In genomic region chr12:75135021-75135420, GRCh38 we compare ENCODE assay signal across 15 cellular contexts.
A peak's percentile ranks its signal among the peaks of the same experiment; 100 is the strongest.
DNase-seq lines count a peak whose midpoint lies in the region; TF ChIP-seq lines count a peak whose summit lies in the region.
"Had no signal": no experiment of that assay in that cellular context is flagged by ENCODE, and none has a peak within 500 bp of the region (broad histone marks: within the 10 kb centered on the region; RNA-seq: fewer than 3 reads in every experiment).

No MANE protein-coding gene starts in this region.

- H3K4me1 ChIP-seq in PC-9 (replicated peaks; ENCODE audit: insufficient read depth), result no peaks in the 10 kb centered on the region
- H3K4me1 ChIP-seq: BLaER1 treated with 17β-estradiol and CSF1 and Interleukin-3, amounts not matched to agents 10 nM and 100 nM had no signal

- H3K27ac ChIP-seq in PC-9, result no peak overlapping the region
- H3K27ac ChIP-seq: BLaER1 treated with 17β-estradiol and CSF1 and Interleukin-3, amounts not matched to agents 10 nM and 100 nM had no signal

- no peak for TF ChIP-seq CTCF in PC-9 (conservative IDR thresholded peaks at IDR 0.05)

- no peaks in the 10 kb centered on the region for H3K79me2 ChIP-seq in PC-9 (ENCODE audit: low read depth)

- intact Hi-C loops in PC-9 (cut with micrococcal nuclease; ENCODE audit: unreplicated experiment), result no loop called here

- peak overlapping the region; percentile 33; the same call in 1 of the 2 replicates for H2AFZ ChIP-seq in PC-9

- CTCF ChIA-PET in PC-9 (lab: Charles Lee), result no interaction called here

- no TSS peak for BruUV-seq in PC-9 (replicated peaks; lab: Mats Ljungman, UMichigan)

- no peaks in the 10 kb centered on the region for H3K9me3 ChIP-seq in PC-9 (ENCODE audit: insufficient read depth, low read depth)
- H3K9me3 ChIP-seq: BLaER1 treated with 17β-estradiol and CSF1 and Interleukin-3, amounts not matched to agents 10 nM and 100 nM had no signal

- POLR2A ChIA-PET in PC-9 (lab: Charles Lee; ENCODE audit: unreplicated experiment), result no interaction called here

- H3K4me3 ChIP-seq in PC-9, result no peak overlapping the region
- H3K4me3 ChIP-seq: BLaER1 treated with 17β-estradiol and CSF1 and Interleukin-3, amounts not matched to agents 10 nM and 100 nM had no signal

- H3K27me3 ChIP-seq in PC-9 (ENCODE audit: insufficient read depth, low read depth), result no peaks in the 10 kb centered on the region
- H3K27me3 ChIP-seq: BLaER1 treated with 17β-estradiol and CSF1 and Interleukin-3, amounts not matched to agents 10 nM and 100 nM had no signal

- H3K4me2 ChIP-seq in PC-9, result no peak overlapping the region
- H3K4me2 ChIP-seq: BLaER1 treated with 17β-estradiol and CSF1 and Interleukin-3, amounts not matched to agents 10 nM and 100 nM had no signal

- H4K20me1 ChIP-seq in PC-9 (ENCODE audit: insufficient read depth), result no peaks in the 10 kb centered on the region
- H4K20me1 ChIP-seq: BLaER1 treated with 17β-estradiol and CSF1 and Interleukin-3, amounts not matched to agents 10 nM and 100 nM had no signal

- H3K36me3 ChIP-seq in PC-9 (ENCODE audit: low read depth), result no peaks in the 10 kb centered on the region
- H3K36me3 ChIP-seq: BLaER1 treated with 17β-estradiol and CSF1 and Interleukin-3, amounts not matched to agents 10 nM and 100 nM had no signal

- no peaks in the 10 kb centered on the region for H3K9me2 ChIP-seq in PC-9 (ENCODE audit: insufficient read depth)

- peak; percentile 10 for DNase-seq in NCI-H1105 treated with DMSO at 0.1 percent for 48 hours (lab: John Stamatoyannopoulos, UW)
- DNase-seq in NCI-H1105 (lab: John Stamatoyannopoulos, UW), result no peak
- DNase-seq in NCI-H2171 treated with DMSO at 0.1 percent for 48 hours (lab: John Stamatoyannopoulos, UW), result peak; percentile 67
- no peak for DNase-seq in PC-9
- no peak for DNase-seq in A172 (ENCODE audit: low spot score)
- no peak for DNase-seq in NCI-H1694 (lab: John Stamatoyannopoulos, UW)
- no peak for DNase-seq in NK-92 treated with Interleukin-12 subunit alpha and Interleukin-12 subunit beta, amount 100 ng/mL, for 24 hours (lab: John Stamatoyannopoulos, UW)
- DNase-seq: 8988T; Calu3; CD8-positive, alpha-beta T cell; DMS153; DMS79; GF-D8; H9 had no signal

- no peaks in the 10 kb centered on the region for H3F3A ChIP-seq in PC-9 (ENCODE audit: insufficient read depth, low read depth)

Comparison
In these comparisons a context has a peak if more than half of its experiments do, and no peak if none do; other contexts are left out.
1. DNase-seq: peak in NCI-H1105 treated with DMSO at 0.1 percent for 48 hours (single experiment) and NCI-H2171 treated with DMSO at 0.1 percent for 48 hours (single experiment); none in NCI-H1105 (single experiment), PC-9 (0 of 2), A172 (single experiment), NCI-H1694 (single experiment) and NK-92 treated with Interleukin-12 subunit alpha and Interleukin-12 subunit beta, amount 100 ng/mL, for 24 hours (single experiment).